In genomic region chr4:18976884-18977283, GRCh38 we compare ENCODE assay signal across 33 cellular contexts.
"Had no signal": no experiment of that assay in that cellular context is flagged by ENCODE, and none has a peak within 500 bp of the region (broad histone marks: within the 10 kb centered on the region; RNA-seq: fewer than 3 reads in every experiment).

No MANE protein-coding gene starts in this region.

- H3K4me1 ChIP-seq: adrenal gland, ascending aorta, body of pancreas, breast epithelium had no signal

- H3K27me3 ChIP-seq: adrenal gland, ascending aorta, body of pancreas, brain microvascular endothelial cell, breast epithelium, cardiac muscle cell had no signal

- ATAC-seq: activated naive CD4-positive, alpha-beta T cell treated with anti-CD3 and anti-CD28 coated beads, Interleukin-2, amount 50 U/mL, for 72 hours; activated naive CD8-positive, alpha-beta T cell treated with anti-CD3 and anti-CD28 coated beads, Interleukin-2, amount 50 U/mL, for 24 hours; activated T-cell treated with anti-CD3 and anti-CD28 coated beads, Interleukin-2, amount 50 U/mL, for 4 hours; activated T-cell treated with anti-CD3 and anti-CD28 coated beads, Interleukin-2, amount 50 U/mL, for 72 hours; activated T-helper 17 cell treated with anti-CD3 and anti-CD28 coated beads, Interleukin-2, amount 50 U/mL, for 72 hours; body of pancreas had no signal

- H3K27ac ChIP-seq: adrenal gland, ascending aorta, body of pancreas, brain microvascular endothelial cell, breast epithelium, cardiac muscle cell had no signal

- H3K4me3 ChIP-seq: adrenal gland, ascending aorta, body of pancreas, breast epithelium, cardiac muscle cell had no signal

- H3K36me3 ChIP-seq: adrenal gland, ascending aorta, brain microvascular endothelial cell, breast epithelium, cardiac muscle cell had no signal

- DNase-seq: activated effector memory CD4-positive, alpha-beta T cell treated with anti-CD3 and anti-CD28 coated beads, Interleukin-2, amount 50 U/mL, for 16 hours; activated effector memory CD4-positive, alpha-beta T cell treated with Interleukin-2 at 50 U/mL for 16 hours; activated gamma-delta T cell; activated gamma-delta T cell treated with Interleukin-2 at 50 U/mL for 16 hours; activated naive CD4-positive, alpha-beta T cell; activated naive CD4-positive, alpha-beta T cell treated with anti-CD3 and anti-CD28 coated beads for 36 hours; activated naive CD4-positive, alpha-beta T cell treated with anti-CD3 and anti-CD28 coated beads, Interleukin-2, amount 10 ng/mL, durations not matched to agents 7 days and 5 days; activated naive CD4-positive, alpha-beta T cell treated with anti-CD3 and anti-CD28 coated beads, Interleukin-2, amount 50 U/mL, for 16 hours; activated naive CD4-positive, alpha-beta T cell treated with Interleukin-2 at 50 U/mL for 16 hours; activated naive CD8-positive, alpha-beta T cell treated with anti-CD3 and anti-CD28 coated beads for 36 hours; activated naive CD8-positive, alpha-beta T cell treated with anti-CD3 and anti-CD28 coated beads, Interleukin-2, amount 10 ng/mL, durations not matched to agents 7 days and 5 days; activated naive CD8-positive, alpha-beta T cell treated with anti-CD3 and anti-CD28 coated beads, Interleukin-2, amount 50 U/mL, for 24 hours; activated T-cell treated with anti-CD3 and anti-CD28 coated beads for 4 hours; activated T-cell treated with anti-CD3 and anti-CD28 coated beads, Interleukin-2, amount 50 U/mL, for 1 hour; activated T-cell treated with anti-CD3 and anti-CD28 coated beads, Interleukin-2, amount 50 U/mL, for 24 hours; activated T-cell treated with anti-CD3 and anti-CD28 coated beads, Interleukin-2, amount 50 U/mL, for 4 hours; activated T-cell treated with anti-CD3 and anti-CD28 coated beads, Interleukin-2, amount 50 U/mL, for 48 hours; activated T-cell treated with anti-CD3 and anti-CD28 coated beads, Interleukin-2, amount 50 U/mL, for 72 hours; adrenal gland; amniotic stem cell; amygdala; anterior cingulate cortex; aorta; body of pancreas; brain microvascular endothelial cell; caudate nucleus; central memory CD4-positive, alpha-beta T cell; cerebellar nuclear complex had no signal

- H3K9me3 ChIP-seq: adrenal gland, ascending aorta, body of pancreas, breast epithelium had no signal
